11 cellular contexts compared by ENCODE assay signal in the genomic region with DNA sequence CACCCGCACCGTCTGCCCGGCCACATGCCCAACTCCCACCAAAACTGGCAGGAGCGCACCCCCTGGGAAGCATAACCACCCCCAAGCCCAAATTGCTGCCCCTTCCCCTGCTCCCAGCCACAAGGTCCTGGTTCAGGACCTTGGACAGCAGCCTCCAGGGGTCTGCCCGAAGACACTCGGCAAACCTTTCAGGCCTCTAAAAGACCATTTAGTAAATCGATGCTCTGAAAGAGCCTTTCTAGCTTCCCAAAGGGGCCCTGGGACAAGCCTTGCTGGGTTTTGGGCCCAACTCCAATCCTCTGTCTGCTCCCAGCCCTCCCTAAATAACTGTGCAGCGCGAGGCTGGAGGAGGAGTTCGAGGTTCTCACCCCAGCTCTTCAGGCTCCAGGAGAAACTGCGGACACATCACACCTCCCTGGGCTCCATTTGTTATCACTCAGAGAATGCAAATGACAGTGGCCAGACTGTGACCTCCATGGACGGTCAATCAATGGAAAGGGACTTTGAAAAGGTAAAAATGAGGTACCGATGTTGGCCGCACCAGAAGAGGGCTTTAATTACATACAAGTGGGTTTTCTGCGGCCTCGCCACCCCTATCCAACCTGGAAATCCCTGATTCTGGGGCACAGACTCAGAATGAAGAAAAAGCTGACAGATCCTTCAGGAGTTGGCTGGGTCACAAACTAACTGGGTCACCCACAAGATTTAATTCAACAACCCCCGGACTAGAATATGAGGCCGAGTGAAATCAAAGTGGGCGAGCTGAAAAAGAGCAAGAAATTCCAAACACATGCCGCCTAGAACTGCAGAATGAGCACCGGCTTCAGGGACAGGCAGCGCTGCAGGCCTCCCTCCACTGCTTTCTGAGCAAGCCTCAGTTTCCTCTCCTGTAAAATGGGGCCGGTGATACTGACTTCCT. TPM values are rescaled to one million over a fixed set of nuclear protein-coding genes. Genes with fewer than 3 reads are reported as not detected.
DNase-seq lines count a peak whose midpoint lies in the region; ATAC-seq and TF ChIP-seq lines count a peak whose summit lies in the region.
"Had no signal": no experiment of that assay in that cellular context is flagged by ENCODE, and none has a peak within 500 bp of the region (broad histone marks: within the 10 kb centered on the region; RNA-seq: fewer than 3 reads in every experiment).

No MANE protein-coding gene starts in this region.

- H2BK12ac ChIP-seq in H9 (ENCODE audit: insufficient read length, low read depth, low read length): no peak overlapping the region

- no peak overlapping the region for H2BK15ac ChIP-seq in H9 (ENCODE audit: low read depth, low read length)

- H4K20me1 ChIP-seq in H9 (ENCODE audit: control insufficient read depth, insufficient read depth, insufficient read length): peaks cover 6% of the 10 kb centered on the region

- no peak overlapping the region for H2BK5ac ChIP-seq in H9 (ENCODE audit: insufficient read length, low read length)

- no peak overlapping the region for H3K4me3 ChIP-seq in CD4-positive, alpha-beta memory T cell (ENCODE audit: low read length in 2 of 2)
- H3K4me3 ChIP-seq: colonic mucosa, lung had no signal

- no peak overlapping the region for H3K27ac Mint-ChIP-seq in CD4-positive, alpha-beta memory T cell
- H3K27ac Mint-ChIP-seq in H9: no peak overlapping the region
- H3K27ac Mint-ChIP-seq in activated CD8-positive, alpha-beta T cell treated with anti-CD3 and anti-CD28 coated beads for 36 hours: no peak overlapping the region

- H3K36me3 ChIP-seq in CD4-positive, alpha-beta memory T cell (ENCODE audit: insufficient read depth, low read length): no peaks in the 10 kb centered on the region
- H3K36me3 ChIP-seq: colonic mucosa had no signal

- H3K56ac ChIP-seq in H9 (ENCODE audit: insufficient read length, low read depth, low read length): no peak overlapping the region

- TF ChIP-seq CTCF in H9 (conservative IDR thresholded peaks at IDR 0.05): no peak
- no peak for TF ChIP-seq CTCF in activated CD8-positive, alpha-beta T cell treated with anti-CD3 and anti-CD28 coated beads for 36 hours (IDR thresholded peaks at IDR 0.05)

- intact Hi-C loops in CD4-positive, alpha-beta memory T cell (cut with micrococcal nuclease): no loop called here
- intact Hi-C loops in activated CD8-positive, alpha-beta T cell treated with anti-CD3 and anti-CD28 coated beads for 36 hours (cut with micrococcal nuclease): no loop called here

- no peak overlapping the region for H4K91ac ChIP-seq in H9 (ENCODE audit: insufficient read length, low read depth, low read length)

- H2BK20ac ChIP-seq in H9 (ENCODE audit: low read depth, low read length, poor library complexity, severe bottlenecking): no peak overlapping the region

- H2AFZ ChIP-seq in H9 (ENCODE audit: low read length): no peak overlapping the region

- no peak overlapping the region for H3K14ac ChIP-seq in H9 (ENCODE audit: insufficient read depth, low read length)

- no peaks in the 10 kb centered on the region for H3K36me3 Mint-ChIP-seq in CD4-positive, alpha-beta memory T cell
- H3K36me3 Mint-ChIP-seq in H9 (ENCODE audit: insufficient read depth in 1 of 3, low read depth in 3 of 3): no peaks in the 10 kb centered on the region; a peak in 1 of 7 replicates
- no peaks in the 10 kb centered on the region for H3K36me3 Mint-ChIP-seq in activated CD8-positive, alpha-beta T cell treated with anti-CD3 and anti-CD28 coated beads for 36 hours (ENCODE audit: low read depth)

- H3K4me2 ChIP-seq in H9 (ENCODE audit: insufficient read depth, insufficient read length, low read length): no peak overlapping the region

- no peak overlapping the region for H4K8ac ChIP-seq in H9 (replicated peaks; ENCODE audit: insufficient read length, low read depth, low read length)

- H2AK5ac ChIP-seq in H9 (ENCODE audit: insufficient read length, low read length): no peak overlapping the region

- H3K23me2 ChIP-seq in H9 (ENCODE audit: insufficient read length, low read depth, low read length, poor library complexity, severe bottlenecking): no peaks in the 10 kb centered on the region

- DNase-seq in CD4-positive, alpha-beta memory T cell: peak in 4 of 5 donors; percentile 3 to 14 (median 9)
- DNase-seq in H9 (peak; percentile 60), left lobe of liver (ENCODE audit: low spot score) (no peak), SKM-1 treated with dmso at 0.1 percent for 144 hours (lab: John Stamatoyannopoulos, UW; ENCODE audit: unreplicated experiment) (no peak), occipital lobe (lab: John Stamatoyannopoulos, UW) (no peak), dedifferentiated amniotic fluid mesenchymal stem cell (ENCODE audit: extremely low spot score) (no peak)
- DNase-seq in activated CD8-positive, alpha-beta T cell treated with anti-CD3 and anti-CD28 coated beads for 36 hours: peak; percentile 19
- DNase-seq: colonic mucosa had no signal

- CTCF ChIA-PET in CD4-positive, alpha-beta memory T cell (lab: Charles Lee; ENCODE audit: partially characterized antibody): no interaction called here
- CTCF ChIA-PET in activated CD8-positive, alpha-beta T cell treated with anti-CD3 and anti-CD28 coated beads for 36 hours (lab: Charles Lee): no interaction called here

- no peak overlapping the region for H3K23ac ChIP-seq in H9 (ENCODE audit: insufficient read length, low read depth, low read length)

- H3K4me1 Mint-ChIP-seq in CD4-positive, alpha-beta memory T cell: no peaks in the 10 kb centered on the region
- H3K4me1 Mint-ChIP-seq in H9: peaks cover 0 to 7% of the 10 kb centered on the region in 2 experiments; a peak in 2 of 4 replicates
- H3K4me1 Mint-ChIP-seq in activated CD8-positive, alpha-beta T cell treated with anti-CD3 and anti-CD28 coated beads for 36 hours (ENCODE audit: low read depth): no peaks in the 10 kb centered on the region

- H3K18ac ChIP-seq in H9 (ENCODE audit: insufficient read length, low read depth, low read length): no peak overlapping the region

- H3K27me3 Mint-ChIP-seq in CD4-positive, alpha-beta memory T cell: peaks cover 21 to 30% of the 10 kb centered on the region in 2 donors
- peaks cover 10% of the 10 kb centered on the region; the same call in 1 of the 2 replicates for H3K27me3 Mint-ChIP-seq in H9 (ENCODE audit: low read depth)
- H3K27me3 Mint-ChIP-seq in activated CD8-positive, alpha-beta T cell treated with anti-CD3 and anti-CD28 coated beads for 36 hours: peaks cover 20% of the 10 kb centered on the region

- H3K4me3 Mint-ChIP-seq in CD4-positive, alpha-beta memory T cell: no peak overlapping the region
- no peak overlapping the region for H3K4me3 Mint-ChIP-seq in H9
- H3K4me3 Mint-ChIP-seq in activated CD8-positive, alpha-beta T cell treated with anti-CD3 and anti-CD28 coated beads for 36 hours: no peak overlapping the region

- no CpG with 5 or more reads among the region's 23 CpGs for WGBS in H9 (ENCODE audit: extremely low coverage, insufficient read length, low lambda C conversion rate)

- H3K4ac ChIP-seq in H9 (ENCODE audit: low read depth, low read length): no peak overlapping the region

- ATAC-seq in activated CD8-positive, alpha-beta T cell treated with anti-CD3 and anti-CD28 coated beads for 36 hours: no peak
- ATAC-seq in left lobe of liver (peak; percentile 31), HG02798 (IDR thresholded peaks at IDR 0.05; ENCODE audit: poor library complexity, unreplicated experiment) (no peak)

- no peaks in the 10 kb centered on the region for H3K27me3 ChIP-seq in CD4-positive, alpha-beta memory T cell (ENCODE audit: insufficient read depth, low read length)
- H3K27me3 ChIP-seq in H9 (ENCODE audit: insufficient read depth, low read length): no peaks in the 10 kb centered on the region
- H3K27me3 ChIP-seq: colonic mucosa had no signal

- POLR2A ChIA-PET in CD4-positive, alpha-beta memory T cell (lab: Charles Lee; ENCODE audit: partially characterized antibody): no interaction called here
- POLR2A ChIA-PET in activated CD8-positive, alpha-beta T cell treated with anti-CD3 and anti-CD28 coated beads for 36 hours (lab: Charles Lee): no interaction called here

- no peaks in the 10 kb centered on the region for H3K79me2 ChIP-seq in H9 (ENCODE audit: insufficient read depth, low read length)

- H2BK120ac ChIP-seq in H9 (ENCODE audit: low read depth, low read length, poor library complexity, severe bottlenecking): no peak overlapping the region

- no peak overlapping the region for H3K27ac ChIP-seq in CD4-positive, alpha-beta memory T cell (ENCODE audit: low read depth, low read length)
- no peak overlapping the region for H3K27ac ChIP-seq in H9 (ENCODE audit: insufficient read length, low read depth, low read length)
- H3K27ac ChIP-seq: colonic mucosa had no signal

- H4K5ac ChIP-seq in H9 (ENCODE audit: insufficient read length, low read depth, low read length): no peak overlapping the region

- H3T11ph ChIP-seq in H9 (ENCODE audit: low read length): no peak overlapping the region

- no peak overlapping the region for H3K9ac ChIP-seq in H9 (ENCODE audit: extremely low read depth, insufficient read length, low read length)

- peaks cover 0 to 3% (median 0%) of the 10 kb centered on the region in 8 donors for H3K9me3 Mint-ChIP-seq in CD4-positive, alpha-beta memory T cell
- H3K9me3 Mint-ChIP-seq in H9: peaks cover 0 to 2% of the 10 kb centered on the region in 2 experiments; a peak in 3 of 5 replicates
- no peaks in the 10 kb centered on the region for H3K9me3 Mint-ChIP-seq in activated CD8-positive, alpha-beta T cell treated with anti-CD3 and anti-CD28 coated beads for 36 hours

- no peaks in the 10 kb centered on the region for H3K9me3 ChIP-seq in CD4-positive, alpha-beta memory T cell (ENCODE audit: control insufficient read depth in 1 of 2, low read length in 2 of 2)
- no peaks in the 10 kb centered on the region for H3K9me3 ChIP-seq in H9 (ENCODE audit: control insufficient read depth, low read depth, low read length)
- H3K9me3 ChIP-seq: colonic mucosa had no signal

- H3K79me1 ChIP-seq in H9 (ENCODE audit: insufficient read depth, low read depth, low read length, poor library complexity, severe bottlenecking): no peaks in the 10 kb centered on the region

- H3K4me1 ChIP-seq in CD4-positive, alpha-beta memory T cell (ENCODE audit: insufficient read depth, low read length): no peaks in the 10 kb centered on the region
- no peaks in the 10 kb centered on the region for H3K4me1 ChIP-seq in H9 (ENCODE audit: insufficient read depth, low read length)
- H3K4me1 ChIP-seq: colonic mucosa had no signal

RNA-seq across cellular contexts. Expression of gene GRM4, which starts 30.2 kb away (rescaled TPM):
- total RNA-seq in CD4-positive, alpha-beta memory T cell: under 1 TPM in 1 of 2 experiments, not detected in 1; 0.09 TPM
- not detected for polyA plus RNA-seq in CD4-positive, alpha-beta memory T cell
- total RNA-seq in H9 (2021) (5.3 and 5.6 TPM in 2 replicates), left lobe of liver (not detected), occipital lobe (0.94 TPM)
- total RNA-seq in activated CD8-positive, alpha-beta T cell treated with anti-CD3 and anti-CD28 coated beads for 36 hours: under 1 TPM; 0.11 to 0.14 TPM
- total RNA-seq: NCI-H460 had no signal

Comparison
In these comparisons a context has a peak if more than half of its experiments do, and no peak if none do; other contexts are left out.
1. DNase-seq: peak in CD4-positive, alpha-beta memory T cell (4 of 5), H9 (single experiment) and activated CD8-positive, alpha-beta T cell treated with anti-CD3 and anti-CD28 coated beads for 36 hours (single experiment); none in left lobe of liver (single experiment), SKM-1 treated with dmso at 0.1 percent for 144 hours (single experiment), occipital lobe (single experiment) and dedifferentiated amniotic fluid mesenchymal stem cell (single experiment).